In genomic region chr3:159007331-159007730, GRCh38 we compare ENCODE assay signal across 16 cellular contexts.
"Had no signal": no experiment of that assay in that cellular context is flagged by ENCODE, and none has a peak within 500 bp of the region (broad histone marks: within the 10 kb centered on the region; RNA-seq: fewer than 3 reads in every experiment).

No MANE protein-coding gene starts in this region.

- H3K27me3 ChIP-seq: esophagus muscularis mucosa, foreskin keratinocyte, gastroesophageal sphincter, heart right ventricle, left lung had no signal

- H3K36me3 Mint-ChIP-seq: naive thymus-derived CD4-positive, alpha-beta T cell had no signal

- H3K36me3 ChIP-seq: esophagus muscularis mucosa, gastroesophageal sphincter, heart right ventricle, left lung, lower lobe of right lung had no signal

- H3K27ac ChIP-seq: esophagus muscularis mucosa, foreskin keratinocyte, gastroesophageal sphincter, heart right ventricle, left lung, lower lobe of right lung had no signal

- H3K27me3 Mint-ChIP-seq: dendritic cell treated with granulocyte-macrophage colony-stimulating factor and Interleukin-4, amounts not matched to agents 40 ng/mL and 50 ng/mL, for 4 days; effector memory CD8-positive, alpha-beta T cell had no signal

- H3K9me3 Mint-ChIP-seq: dendritic cell treated with granulocyte-macrophage colony-stimulating factor and Interleukin-4, amounts not matched to agents 40 ng/mL and 50 ng/mL, for 4 days had no signal

- H3K4me3 ChIP-seq: esophagus muscularis mucosa, gastroesophageal sphincter, heart right ventricle, left lung, lower lobe of right lung had no signal

- H3K27ac Mint-ChIP-seq: dendritic cell treated with granulocyte-macrophage colony-stimulating factor and Interleukin-4, amounts not matched to agents 40 ng/mL and 50 ng/mL, for 4 days; effector memory CD8-positive, alpha-beta T cell; naive thymus-derived CD4-positive, alpha-beta T cell had no signal

- H3K4me1 Mint-ChIP-seq: naive thymus-derived CD4-positive, alpha-beta T cell had no signal

- H3K4me3 Mint-ChIP-seq: dendritic cell treated with granulocyte-macrophage colony-stimulating factor and Interleukin-4, amounts not matched to agents 40 ng/mL and 50 ng/mL, for 4 days; effector memory CD8-positive, alpha-beta T cell; naive thymus-derived CD4-positive, alpha-beta T cell had no signal

- H3K4me1 ChIP-seq: foreskin keratinocyte, gastroesophageal sphincter, heart right ventricle, left lung, lower lobe of right lung had no signal

- DNase-seq: cortex of kidney; effector CD8-positive, alpha-beta T cell; effector memory CD8-positive, alpha-beta T cell; foreskin keratinocyte; heart right ventricle; hippocampal formation; left cardiac atrium; left lung; left ventricle myocardium superior; lower lobe of right lung; mesenchymal stem cell; midbrain; naive thymus-derived CD4-positive, alpha-beta T cell had no signal

- H3K9me3 ChIP-seq: esophagus muscularis mucosa, gastroesophageal sphincter, heart right ventricle, left lung, lower lobe of right lung had no signal
